ENCODE assay signal across 25 cellular contexts in the genomic region with DNA sequence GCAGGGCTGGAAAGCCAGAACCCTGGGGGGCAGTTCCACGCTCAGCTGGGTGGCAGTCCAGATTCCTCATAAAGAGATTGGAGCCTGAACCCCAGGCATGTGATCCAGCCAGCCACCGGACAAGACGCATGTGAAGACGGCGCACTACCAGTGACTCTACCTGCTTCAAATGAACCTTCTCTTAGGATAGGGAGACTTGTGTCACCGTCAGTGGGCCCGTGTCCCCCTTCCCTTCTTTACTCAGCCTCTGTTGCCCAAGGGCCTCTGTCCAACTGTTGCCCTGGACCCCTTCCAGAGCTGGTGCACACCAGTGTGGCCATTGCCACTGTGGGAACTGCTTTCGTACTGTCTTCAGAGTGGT. TPM values are rescaled to one million over a fixed set of nuclear protein-coding genes. Genes with fewer than 3 reads are reported as not detected.
DNase-seq lines count a peak whose midpoint lies in the region; ATAC-seq, FAIRE-seq and TF ChIP-seq lines count a peak whose summit lies in the region.
"Had no signal": no experiment of that assay in that cellular context is flagged by ENCODE, and none has a peak within 500 bp of the region (broad histone marks: within the 10 kb centered on the region; RNA-seq: fewer than 3 reads in every experiment).

No MANE protein-coding gene starts in this region.

- H4K91ac ChIP-seq in IMR-90 (ENCODE audit: insufficient read depth, low read depth, low read length) = no peak overlapping the region

- H2BK15ac ChIP-seq in IMR-90 (ENCODE audit: low read depth, low read length) = no peak overlapping the region

- H2BK5ac ChIP-seq in IMR-90 (ENCODE audit: low read depth, low read length, poor library complexity, severe bottlenecking) = no peak overlapping the region

- H3K27me3 ChIP-seq in IMR-90 (ENCODE audit: control insufficient read depth, insufficient read depth, low read length) (no peaks in the 10 kb centered on the region), rectal smooth muscle tissue (ENCODE audit: control insufficient read depth, insufficient read depth, low read length) (no peaks in the 10 kb centered on the region)
- H3K27me3 ChIP-seq: BLaER1, MG63 had no signal

- H2AFZ ChIP-seq in IMR-90 (replicated peaks; ENCODE audit: low read length, poor library complexity) = no peak overlapping the region

- H3K9ac ChIP-seq in IMR-90 (ENCODE audit: low read depth, low read length) = no peak overlapping the region
- no peak overlapping the region for H3K9ac ChIP-seq in rectal smooth muscle tissue (ENCODE audit: low read length)
- H3K9ac ChIP-seq: BLaER1 had no signal

- no peak overlapping the region for H3K18ac ChIP-seq in IMR-90 (ENCODE audit: low read depth, low read length)

- H3K56ac ChIP-seq in IMR-90 (ENCODE audit: extremely low read depth, insufficient read depth, low read length) = no peak overlapping the region

- no peak for FAIRE-seq in H54 (lab: Jason Lieb, UNC)
- FAIRE-seq: G401.6, GM12878 had no signal

- no peak overlapping the region for H3K4me2 ChIP-seq in IMR-90 (ENCODE audit: low read depth, low read length)
- H3K4me2 ChIP-seq: BLaER1 had no signal

- peaks cover 10% of the 10 kb centered on the region for H3K9me1 ChIP-seq in IMR-90 (ENCODE audit: insufficient read depth, low read length)

- peak overlapping the region in 2 of 7 donors; percentile 27 to 28 for H3K27ac Mint-ChIP-seq in CD14-positive monocyte
- H3K27ac Mint-ChIP-seq: CD4-positive, alpha-beta T cell had no signal

- intact Hi-C loops in CD14-positive monocyte (cut with micrococcal nuclease) = no loop called here
- intact Hi-C loops in IMR-90 (cut with micrococcal nuclease) = no loop called here

- no peak overlapping the region for H3K14ac ChIP-seq in IMR-90 (replicated peaks; ENCODE audit: low read depth, low read length)

- H2AK9ac ChIP-seq in IMR-90 (replicated peaks; ENCODE audit: low read depth, low read length, poor library complexity) = no peak overlapping the region

- H4K8ac ChIP-seq in IMR-90 (ENCODE audit: low read depth in 2 of 2, low read length in 2 of 2) = no peak overlapping the region

- no peak for TF ChIP-seq CTCF in CD14-positive monocyte (IDR thresholded peaks at IDR 0.05)
- TF ChIP-seq CTCF in IMR-90 (conservative IDR thresholded peaks at IDR 0.05; ENCODE audit: low read depth, low read length) = no peak
- TF ChIP-seq CTCF in GM10266 (IDR thresholded peaks at IDR 0.05; ENCODE audit: control insufficient read depth, insufficient read depth, low read depth, missing control alignments) = no peak

- ATAC-seq in IMR-90 (ENCODE audit: low read depth) = no peak
- no peak for ATAC-seq in GM21529 (IDR thresholded peaks at IDR 0.05; ENCODE audit: unreplicated experiment)
- ATAC-seq: GM12878 had no signal

- TF ChIP-seq RAD21 in IMR-90 (IDR thresholded peaks at IDR 0.05; ENCODE audit: low read length) = no peak

- BruUV-seq in IMR-90 (replicated peaks; lab: Mats Ljungman, UMichigan) = no TSS peak

- H3K4ac ChIP-seq in IMR-90 (ENCODE audit: low read depth, low read length) = no peak overlapping the region

- dilution Hi-C loops in IMR-90 (cut with HindIII; ENCODE audit: low sequenced_read_pairs, unreplicated experiment) = no loop called here

- no peak overlapping the region for H4K5ac ChIP-seq in IMR-90 (ENCODE audit: low read depth, low read length)

- peaks cover 10% of the 10 kb centered on the region for H3K4me1 ChIP-seq in IMR-90 (ENCODE audit: control insufficient read depth, insufficient read depth, low read length)
- peaks cover 6% of the 10 kb centered on the region for H3K4me1 ChIP-seq in rectal smooth muscle tissue (ENCODE audit: control insufficient read depth, insufficient read depth, low read length)
- H3K4me1 ChIP-seq: BLaER1 had no signal

- H3K36me3 ChIP-seq in IMR-90 (ENCODE audit: control insufficient read depth, insufficient read depth, low read length) (peaks cover 34% of the 10 kb centered on the region), rectal smooth muscle tissue (ENCODE audit: control insufficient read depth, insufficient read depth, low read length) (peaks cover 11% of the 10 kb centered on the region)

- H3K23ac ChIP-seq in IMR-90 (ENCODE audit: low read depth, low read length) = no peak overlapping the region

- no peak overlapping the region for H3K4me3 Mint-ChIP-seq in CD14-positive monocyte
- H3K4me3 Mint-ChIP-seq: CD4-positive, alpha-beta T cell had no signal

- H3K36me3 Mint-ChIP-seq in CD14-positive monocyte = peaks cover 27 to 34% of the 10 kb centered on the region in 2 donors

- H3K4me3 ChIP-seq in IMR-90 (ENCODE audit: insufficient read depth, low read depth, low read length) = no peak overlapping the region
- H3K4me3 ChIP-seq in rectal smooth muscle tissue (ENCODE audit: low read length) = no peak overlapping the region
- H3K4me3 ChIP-seq: BLaER1, GM12878, MG63 had no signal

- H3K4me1 Mint-ChIP-seq in CD14-positive monocyte = no peaks in the 10 kb centered on the region

- POLR2A ChIA-PET in IMR-90 (lab: Charles Lee; ENCODE audit: unreplicated experiment) = no interaction called here

- 0 out of 2 replicates have a peak, but pooled peaks cover 6% of the 10 kb centered on the region for H4K20me1 ChIP-seq in IMR-90 (ENCODE audit: insufficient read depth, low read length)
- H4K20me1 ChIP-seq: BLaER1 had no signal

- no peak overlapping the region for H2BK20ac ChIP-seq in IMR-90 (ENCODE audit: low read depth, low read length)

- in situ Hi-C loops in IMR-90 (cut with MboI; ENCODE audit: low sequenced_read_pairs) = no loop called here

- TF ChIP-seq POLR2A in IMR-90 (IDR thresholded peaks at IDR 0.05; ENCODE audit: low read depth, low read length) = no peak
- TF ChIP-seq POLR2A in H54 (IDR thresholded peaks at IDR 0.05; ENCODE audit: low read depth, low read length) = no peak

- DNase-seq in CD14-positive monocyte (ENCODE audit: low spot score) (peak; percentile 19), IMR-90 (no peak), mesenteric fat pad (ENCODE audit: low spot score) (peak; percentile 73), NCI-H2081 (lab: John Stamatoyannopoulos, UW) (no peak), H54 (ENCODE audit: insufficient read length, low spot score) (no peak), GM10266 (ENCODE audit: extremely low spot score) (no peak)
- DNase-seq: CD4-positive, alpha-beta T cell; KG1; MG63; NCI-H1105 treated with DMSO at 0.1 percent for 48 hours; NCI-H1694; NCI-H2029 treated with DMSO at 0.1 percent for 48 hours; NCI-H2227 treated with DMSO at 0.1 percent for 48 hours; NCI-H526 treated with DMSO at 0.1 percent for 48 hours; Right ventricle myocardium superior; RPMI8226 had no signal

- 100% methylated on average over 2 of the region's 8 CpGs; no CpG with 5 or more reads in 1 of the 2 experiments for WGBS in IMR-90 (ENCODE audit: extremely low coverage in 2 of 2, insufficient read length in 1 of 2), 2 experiments

- no peaks in the 10 kb centered on the region for H3K9me3 Mint-ChIP-seq in CD14-positive monocyte
- H3K9me3 Mint-ChIP-seq: CD4-positive, alpha-beta T cell had no signal

- no peak overlapping the region for H2BK120ac ChIP-seq in IMR-90 (ENCODE audit: low read depth, low read length)

- peak overlapping the region; percentile 8; the same call in 1 of the 2 replicates for H2AK5ac ChIP-seq in IMR-90 (ENCODE audit: low read depth, low read length)

- H3K27me3 Mint-ChIP-seq in CD14-positive monocyte (ENCODE audit: low read depth in 3 of 3) = no peaks in the 10 kb centered on the region
- H3K27me3 Mint-ChIP-seq: CD4-positive, alpha-beta T cell had no signal

- H3K9me3 ChIP-seq in IMR-90 (ENCODE audit: control insufficient read depth, insufficient read depth, low read length) = no peaks in the 10 kb centered on the region
- H3K9me3 ChIP-seq: BLaER1, MG63 had no signal

- CTCF ChIA-PET in IMR-90 (lab: Yijun Ruan, JAX) = interaction anchor here (0.6 kb wide), 1 partner anchor 86 kb away, joined by 4 read pairs; no protein-coding TSS in a partner anchor

- H3K79me1 ChIP-seq in IMR-90 (ENCODE audit: low read depth in 1 of 2, low read length in 2 of 2) = peaks cover 0 to 3% of the 10 kb centered on the region in 2 experiments; a peak in 1 of 4 replicates

- H3K27ac ChIP-seq in IMR-90 (ENCODE audit: insufficient read depth, low read length) (no peak overlapping the region), rectal smooth muscle tissue (ENCODE audit: low read depth, low read length) (peak overlapping the region; percentile 86)
- H3K27ac ChIP-seq: BLaER1 had no signal

TF ChIP-seq in IMR-90, 13 proteins besides CTCF, POLR2A, EP300 and RAD21 (continues in another document):
- TF ChIP-seq MAFK (IDR thresholded peaks at IDR 0.05; ENCODE audit: low read depth, low read length) (no peak), USF2 (IDR thresholded peaks at IDR 0.05; ENCODE audit: low read depth, low read length) (no peak), CEBPB (IDR thresholded peaks at IDR 0.05; ENCODE audit: low read depth, low read length) (no peak), CHD1 (IDR thresholded peaks at IDR 0.05; ENCODE audit: low read depth, low read length) (no peak), RCOR1 (IDR thresholded peaks at IDR 0.05; ENCODE audit: insufficient replicate concordance, low read length) (no peak), MAZ (IDR thresholded peaks at IDR 0.05; ENCODE audit: borderline replicate concordance, low read depth, low read length) (no peak), BHLHE40 (IDR thresholded peaks at IDR 0.05; ENCODE audit: low read depth, low read length) (no peak), NFE2L2 (IDR thresholded peaks at IDR 0.05; ENCODE audit: low read depth, low read length) (no peak)

RNA-seq across cellular contexts. Expression of gene CLUAP1, which starts 18.2 kb away (rescaled TPM):
- polyA plus RNA-seq in CD14-positive monocyte = 1 to 10 TPM; 5.6 to 5.9 TPM
- 6.8 and 13.3 TPM in 2 replicates for total RNA-seq in IMR-90 (2012; rRNA removed)
- 10.7 and 14.4 TPM in 2 replicates for polyA plus RNA-seq in IMR-90 (2012; rRNA removed)
- 1.8 and 2.5 TPM in 2 replicates for polyA plus RNA-seq in IMR-90 (2012; cell fraction: cytosol; rRNA removed)
- 1.8 and 8.2 TPM in 2 replicates for polyA plus RNA-seq in IMR-90 (2012; cell fraction: nucleus; rRNA removed; ENCODE audit: low replicate concordance)
- 20.0 TPM for total RNA-seq in mesenteric fat pad

RNA-seq across cellular contexts. Expression of gene C16orf90, which starts 23.7 kb away (rescaled TPM):
- not detected for polyA plus RNA-seq in CD14-positive monocyte
- total RNA-seq in IMR-90 (2012; rRNA removed) = not detected in 2 replicates
- not detected in 2 replicates for polyA plus RNA-seq in IMR-90 (2012; rRNA removed)
- polyA plus RNA-seq in IMR-90 (2012; cell fraction: cytosol; rRNA removed) = not detected in 2 replicates
- not detected in 2 replicates for polyA plus RNA-seq in IMR-90 (2012; cell fraction: nucleus; rRNA removed; ENCODE audit: low replicate concordance)
- not detected for total RNA-seq in mesenteric fat pad
- total RNA-seq: A172; CD4-positive, alpha-beta T cell; GM12878; H4; NCI-H460; Right ventricle myocardium superior; SK-MEL-5 had no signal
- polyA plus RNA-seq: GM12878 had no signal

RNA-seq across cellular contexts. Expression of gene NLRC3, which starts 58.2 kb away (rescaled TPM):
- under 1 TPM; 0.03 to 0.06 TPM for polyA plus RNA-seq in CD14-positive monocyte
- total RNA-seq in IMR-90 (2012; rRNA removed) = not detected in 2 replicates
- not detected in 2 replicates for polyA plus RNA-seq in IMR-90 (2012; rRNA removed)
- polyA plus RNA-seq in IMR-90 (2012; cell fraction: cytosol; rRNA removed) = not detected in 2 replicates
- 0.02 and 0.14 TPM in 2 replicates for polyA plus RNA-seq in IMR-90 (2012; cell fraction: nucleus; rRNA removed; ENCODE audit: low replicate concordance)
- 1.2 TPM for total RNA-seq in mesenteric fat pad
- total RNA-seq: H4, NCI-H460, SK-MEL-5 had no signal

Comparison
In these comparisons a context has a peak if more than half of its experiments do, and no peak if none do; other contexts are left out.
1. DNase-seq: peak in CD14-positive monocyte (single experiment) and mesenteric fat pad (single experiment); none in IMR-90 (single experiment), NCI-H2081 (0 of 2), H54 (single experiment) and GM10266 (single experiment).